1 cellular context compared by ENCODE assay signal in the genomic region with DNA sequence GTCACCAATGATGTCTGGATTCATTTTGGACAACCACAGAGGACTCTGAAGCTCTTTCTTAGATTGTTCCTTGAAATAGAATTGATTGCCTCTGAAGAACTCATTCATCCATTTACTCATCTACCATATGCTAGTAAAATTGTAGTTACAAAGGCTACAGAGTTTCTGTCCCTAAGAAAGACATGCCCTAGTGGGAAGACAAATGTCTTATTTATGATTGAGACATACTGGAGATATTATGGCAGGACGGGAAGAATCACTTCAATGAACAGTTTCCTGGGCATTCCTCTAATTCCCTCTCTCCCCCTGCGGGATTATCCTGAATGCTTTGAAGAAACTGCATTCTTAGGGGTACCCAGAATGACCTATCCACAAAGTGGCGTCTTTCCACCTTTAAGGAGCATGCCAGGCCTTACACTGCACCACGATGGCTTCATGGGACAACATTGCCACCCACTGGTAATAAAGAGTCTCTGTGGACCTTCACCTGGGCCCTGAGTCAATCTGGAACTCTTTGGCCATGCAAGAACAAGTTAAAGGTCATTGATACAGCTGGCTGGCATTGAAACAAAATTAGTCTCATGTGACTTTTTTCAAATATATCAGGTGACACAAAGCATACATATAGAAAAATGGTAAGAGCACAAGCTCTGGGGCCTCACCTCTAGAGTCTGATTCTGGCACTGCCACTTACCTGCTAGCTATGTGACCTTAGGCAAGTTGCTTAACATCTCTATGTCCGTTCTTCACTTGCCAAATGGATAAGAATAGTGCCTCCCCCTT.
TF ChIP-seq lines count a peak whose summit lies in the region.

No MANE protein-coding gene starts in this region.

TF ChIP-seq in HepG2, 621 proteins besides CTCF, POLR2A, EP300 and RAD21 (continued from another document and continues in another):
- TF ChIP-seq MTERF4 (CRISPR knock-in tag; IDR thresholded peaks at IDR 0.05) (peak; percentile 57; the same call in 1 of the 2 replicates), CBX2 (IDR thresholded peaks at IDR 0.05; ENCODE audit: low read depth, low read length) (no peak), CBX2 (CRISPR knock-in tag; IDR thresholded peaks at IDR 0.05; ENCODE audit: low read depth) (no peak), SETDB1 (CRISPR knock-in tag; IDR thresholded peaks at IDR 0.05; ENCODE audit: borderline replicate concordance) (no peak), KDM6A (CRISPR knock-in tag; IDR thresholded peaks at IDR 0.05; ENCODE audit: low read depth) (no peak), ZNF496 (CRISPR knock-in tag; IDR thresholded peaks at IDR 0.05; ENCODE audit: insufficient replicate concordance) (no peak), SRSF1 (optimal IDR thresholded peaks at IDR 0.05; ENCODE audit: low read depth, low read length) (no peak), ZNF121 (CRISPR knock-in tag; IDR thresholded peaks at IDR 0.05) (no peak), PCBP2 (optimal IDR thresholded peaks at IDR 0.05; ENCODE audit: low read depth, low read length, poor library complexity, severe bottlenecking) (no peak), PAWR (CRISPR knock-in tag; IDR thresholded peaks at IDR 0.05; ENCODE audit: borderline replicate concordance) (no peak), ZHX2 (IDR thresholded peaks at IDR 0.05; ENCODE audit: low read depth) (no peak), ZHX2 (CRISPR knock-in tag; IDR thresholded peaks at IDR 0.05; ENCODE audit: borderline replicate concordance) (no peak), BRF2 (CRISPR knock-in tag; IDR thresholded peaks at IDR 0.05) (peak; percentile 64; the same call in 1 of the 2 replicates), MIER3 (CRISPR knock-in tag; IDR thresholded peaks at IDR 0.05; ENCODE audit: borderline replicate concordance) (0 out of 2 replicates have a peak, but pooled peaks have one; percentile 32), BCL6 (CRISPR knock-in tag; IDR thresholded peaks at IDR 0.05) (peak; percentile 57; the same call in 1 of the 2 replicates), ZNF549 (CRISPR knock-in tag; IDR thresholded peaks at IDR 0.05) (no peak), TAF15 (IDR thresholded peaks at IDR 0.05; ENCODE audit: low read depth, low read length, poor library complexity, severe bottlenecking) (no peak), U2AF1 (optimal IDR thresholded peaks at IDR 0.05; ENCODE audit: low read depth, low read length) (no peak)
- TF ChIP-seq, protein P1, sequence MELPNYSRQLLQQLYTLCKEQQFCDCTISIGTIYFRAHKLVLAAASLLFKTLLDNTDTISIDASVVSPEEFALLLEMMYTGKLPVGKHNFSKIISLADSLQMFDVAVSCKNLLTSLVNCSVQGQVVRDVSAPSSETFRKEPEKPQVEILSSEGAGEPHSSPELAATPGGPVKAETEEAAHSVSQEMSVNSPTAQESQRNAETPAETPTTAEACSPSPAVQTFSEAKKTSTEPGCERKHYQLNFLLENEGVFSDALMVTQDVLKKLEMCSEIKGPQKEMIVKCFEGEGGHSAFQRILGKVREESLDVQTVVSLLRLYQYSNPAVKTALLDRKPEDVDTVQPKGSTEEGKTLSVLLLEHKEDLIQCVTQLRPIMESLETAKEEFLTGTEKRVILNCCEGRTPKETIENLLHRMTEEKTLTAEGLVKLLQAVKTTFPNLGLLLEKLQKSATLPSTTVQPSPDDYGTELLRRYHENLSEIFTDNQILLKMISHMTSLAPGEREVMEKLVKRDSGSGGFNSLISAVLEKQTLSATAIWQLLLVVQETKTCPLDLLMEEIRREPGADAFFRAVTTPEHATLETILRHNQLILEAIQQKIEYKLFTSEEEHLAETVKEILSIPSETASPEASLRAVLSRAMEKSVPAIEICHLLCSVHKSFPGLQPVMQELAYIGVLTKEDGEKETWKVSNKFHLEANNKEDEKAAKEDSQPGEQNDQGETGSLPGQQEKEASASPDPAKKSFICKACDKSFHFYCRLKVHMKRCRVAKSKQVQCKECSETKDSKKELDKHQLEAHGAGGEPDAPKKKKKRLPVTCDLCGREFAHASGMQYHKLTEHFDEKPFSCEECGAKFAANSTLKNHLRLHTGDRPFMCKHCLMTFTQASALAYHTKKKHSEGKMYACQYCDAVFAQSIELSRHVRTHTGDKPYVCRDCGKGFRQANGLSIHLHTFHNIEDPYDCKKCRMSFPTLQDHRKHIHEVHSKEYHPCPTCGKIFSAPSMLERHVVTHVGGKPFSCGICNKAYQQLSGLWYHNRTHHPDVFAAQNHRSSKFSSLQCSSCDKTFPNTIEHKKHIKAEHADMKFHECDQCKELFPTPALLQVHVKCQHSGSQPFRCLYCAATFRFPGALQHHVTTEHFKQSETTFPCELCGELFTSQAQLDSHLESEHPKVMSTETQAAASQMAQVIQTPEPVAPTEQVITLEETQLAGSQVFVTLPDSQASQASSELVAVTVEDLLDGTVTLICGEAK (IDR thresholded peaks at IDR 0.05), result no peak
- TF ChIP-seq, protein P1 (CRISPR knock-in tag; IDR thresholded peaks at IDR 0.05), result no peak
- TF ChIP-seq, protein P2, sequence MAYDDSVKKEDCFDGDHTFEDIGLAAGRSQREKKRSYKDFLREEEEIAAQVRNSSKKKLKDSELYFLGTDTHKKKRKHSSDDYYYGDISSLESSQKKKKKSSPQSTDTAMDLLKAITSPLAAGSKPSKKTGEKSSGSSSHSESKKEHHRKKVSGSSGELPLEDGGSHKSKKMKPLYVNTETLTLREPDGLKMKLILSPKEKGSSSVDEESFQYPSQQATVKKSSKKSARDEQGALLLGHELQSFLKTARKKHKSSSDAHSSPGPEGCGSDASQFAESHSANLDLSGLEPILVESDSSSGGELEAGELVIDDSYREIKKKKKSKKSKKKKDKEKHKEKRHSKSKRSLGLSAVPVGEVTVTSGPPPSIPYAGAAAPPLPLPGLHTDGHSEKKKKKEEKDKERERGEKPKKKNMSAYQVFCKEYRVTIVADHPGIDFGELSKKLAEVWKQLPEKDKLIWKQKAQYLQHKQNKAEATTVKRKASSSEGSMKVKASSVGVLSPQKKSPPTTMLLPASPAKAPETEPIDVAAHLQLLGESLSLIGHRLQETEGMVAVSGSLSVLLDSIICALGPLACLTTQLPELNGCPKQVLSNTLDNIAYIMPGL (CRISPR knock-in tag; IDR thresholded peaks at IDR 0.05; ENCODE audit: borderline replicate concordance in 1 of 2, low read depth in 1 of 2), result peak; percentile 41 to 69; a peak in 2 of 4 replicates
- TF ChIP-seq, protein P3, sequence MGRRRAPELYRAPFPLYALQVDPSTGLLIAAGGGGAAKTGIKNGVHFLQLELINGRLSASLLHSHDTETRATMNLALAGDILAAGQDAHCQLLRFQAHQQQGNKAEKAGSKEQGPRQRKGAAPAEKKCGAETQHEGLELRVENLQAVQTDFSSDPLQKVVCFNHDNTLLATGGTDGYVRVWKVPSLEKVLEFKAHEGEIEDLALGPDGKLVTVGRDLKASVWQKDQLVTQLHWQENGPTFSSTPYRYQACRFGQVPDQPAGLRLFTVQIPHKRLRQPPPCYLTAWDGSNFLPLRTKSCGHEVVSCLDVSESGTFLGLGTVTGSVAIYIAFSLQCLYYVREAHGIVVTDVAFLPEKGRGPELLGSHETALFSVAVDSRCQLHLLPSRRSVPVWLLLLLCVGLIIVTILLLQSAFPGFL (CRISPR knock-in tag; IDR thresholded peaks at IDR 0.05), result no peak
- TF ChIP-seq, protein P4, sequence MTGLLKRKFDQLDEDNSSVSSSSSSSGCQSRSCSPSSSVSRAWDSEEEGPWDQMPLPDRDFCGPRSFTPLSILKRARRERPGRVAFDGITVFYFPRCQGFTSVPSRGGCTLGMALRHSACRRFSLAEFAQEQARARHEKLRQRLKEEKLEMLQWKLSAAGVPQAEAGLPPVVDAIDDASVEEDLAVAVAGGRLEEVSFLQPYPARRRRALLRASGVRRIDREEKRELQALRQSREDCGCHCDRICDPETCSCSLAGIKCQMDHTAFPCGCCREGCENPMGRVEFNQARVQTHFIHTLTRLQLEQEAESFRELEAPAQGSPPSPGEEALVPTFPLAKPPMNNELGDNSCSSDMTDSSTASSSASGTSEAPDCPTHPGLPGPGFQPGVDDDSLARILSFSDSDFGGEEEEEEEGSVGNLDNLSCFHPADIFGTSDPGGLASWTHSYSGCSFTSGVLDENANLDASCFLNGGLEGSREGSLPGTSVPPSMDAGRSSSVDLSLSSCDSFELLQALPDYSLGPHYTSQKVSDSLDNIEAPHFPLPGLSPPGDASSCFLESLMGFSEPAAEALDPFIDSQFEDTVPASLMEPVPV (CRISPR knock-in tag; IDR thresholded peaks at IDR 0.05), result no peak
